ENCODE assay signal across 1 cellular context in the genomic region with DNA sequence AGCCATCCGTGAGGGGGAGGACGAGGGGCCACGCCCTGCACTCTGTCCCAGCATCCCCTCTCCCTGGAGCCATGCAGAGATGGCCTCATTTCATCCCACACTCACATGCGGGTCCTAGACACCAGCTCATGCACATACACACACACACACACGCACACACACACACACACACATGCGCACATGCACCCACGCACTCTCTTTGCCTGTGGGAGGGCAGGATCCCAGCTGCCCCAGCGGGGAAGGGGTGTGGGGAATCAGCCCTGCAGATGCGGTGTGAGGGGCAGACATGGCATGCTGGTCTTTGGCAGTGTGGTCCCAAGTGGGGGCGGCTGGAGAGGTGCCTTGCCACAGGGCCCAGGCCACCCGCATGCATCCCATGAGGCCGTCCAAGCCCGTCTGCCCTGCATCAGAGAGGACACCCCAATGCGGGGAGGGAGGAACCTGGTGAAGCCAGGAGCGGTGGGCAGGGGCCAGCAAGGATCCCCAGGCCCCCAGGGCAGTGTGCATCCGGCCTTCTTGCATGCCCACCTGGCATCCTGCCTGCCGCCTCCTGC.
A peak's percentile ranks its signal among the peaks of the same experiment; 100 is the strongest.
TF ChIP-seq lines count a peak whose summit lies in the region.

No MANE protein-coding gene starts in this region.

TF ChIP-seq in HEK293, 187 proteins besides CTCF, POLR2A, EP300 and RAD21 (continued from another document):
- peak; percentile 96 for TF ChIP-seq EGR2 (tag by site-specific recombination; IDR thresholded peaks at IDR 0.05; ENCODE audit: low read depth)
- TF ChIP-seq, protein P1, sequence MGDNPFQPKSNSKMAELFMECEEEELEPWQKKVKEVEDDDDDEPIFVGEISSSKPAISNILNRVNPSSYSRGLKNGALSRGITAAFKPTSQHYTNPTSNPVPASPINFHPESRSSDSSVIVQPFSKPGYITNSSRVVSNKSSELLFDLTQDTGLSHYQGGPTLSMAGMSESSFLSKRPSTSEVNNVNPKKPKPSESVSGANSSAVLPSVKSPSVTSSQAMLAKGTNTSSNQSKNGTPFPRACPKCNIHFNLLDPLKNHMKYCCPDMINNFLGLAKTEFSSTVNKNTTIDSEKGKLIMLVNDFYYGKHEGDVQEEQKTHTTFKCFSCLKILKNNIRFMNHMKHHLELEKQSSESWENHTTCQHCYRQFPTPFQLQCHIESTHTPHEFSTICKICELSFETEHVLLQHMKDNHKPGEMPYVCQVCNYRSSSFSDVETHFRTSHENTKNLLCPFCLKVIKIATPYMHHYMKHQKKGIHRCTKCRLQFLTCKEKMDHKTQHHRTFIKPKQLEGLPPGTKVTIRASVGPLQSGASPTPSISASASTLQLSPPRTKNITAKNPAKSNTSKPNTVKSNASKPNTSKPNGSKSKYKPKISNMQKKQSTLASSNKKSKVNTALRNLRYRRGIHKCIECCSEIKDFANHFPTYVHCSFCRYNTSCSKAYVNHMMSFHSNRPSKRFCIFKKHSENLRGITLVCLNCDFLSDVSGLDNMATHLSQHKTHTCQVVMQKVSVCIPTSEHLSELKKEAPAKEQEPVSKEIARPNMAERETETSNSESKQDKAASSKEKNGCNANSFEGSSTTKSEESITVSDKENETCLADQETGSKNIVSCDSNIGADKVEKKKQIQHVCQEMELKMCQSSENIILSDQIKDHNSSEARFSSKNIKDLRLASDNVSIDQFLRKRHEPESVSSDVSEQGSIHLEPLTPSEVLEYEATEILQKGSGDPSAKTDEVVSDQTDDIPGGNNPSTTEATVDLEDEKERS (tag by site-specific recombination; IDR thresholded peaks at IDR 0.05), result no peak
